In genomic region chr2:199460101-199460671, GRCh38 we compare ENCODE assay signal across 8 cellular contexts. TPM values are rescaled to one million over a fixed set of nuclear protein-coding genes. Genes with fewer than 3 reads are reported as not detected.
DNase-seq lines count a peak whose midpoint lies in the region; ATAC-seq and TF ChIP-seq lines count a peak whose summit lies in the region.

No MANE protein-coding gene starts in this region.

- no peak for DNase-seq in heart right ventricle
- DNase-seq in left cardiac atrium: no peak
- DNase-seq in SK-MEL-5 (ENCODE audit: low read depth, low spot score): peak; percentile 36
- DNase-seq in fibroblast of peridontal ligament (ENCODE audit: extremely low read depth): peak; percentile 79
- DNase-seq in gastrocnemius medialis: no peak
- no peak for DNase-seq in hepatic stellate cell (ENCODE audit: low spot score)
- no peak for DNase-seq in middle frontal gyrus (ENCODE audit: extremely low spot score, low spot score)

- peak in 1 of 9 donors; percentile 5 for TF ChIP-seq CTCF in heart right ventricle (IDR thresholded peaks at IDR 0.05)
- no peak for TF ChIP-seq CTCF in gastrocnemius medialis (IDR thresholded peaks at IDR 0.05 in 4 of 5, conservative IDR thresholded peaks at IDR 0.05 in 1 of 5)

- H3K27ac ChIP-seq in heart right ventricle (peak overlapping the region in 2 of 10 donors; percentile 64 to 78), gastrocnemius medialis (peak overlapping the region; percentile 77 to 86 (median 84))

- in situ Hi-C loops in SK-MEL-5 (cut with HindIII; ENCODE audit: low pct_unique_long_range_greater_than_20kb, low sequenced_read_pairs): no loop called here
- in situ Hi-C loops in gastrocnemius medialis (cut with MboI; ENCODE audit: low sequenced_read_pairs in 4 of 4): no loop called here

- H3K36me3 ChIP-seq in heart right ventricle (no peaks in the 10 kb centered on the region), gastrocnemius medialis (no peaks in the 10 kb centered on the region)

- H3K9me3 ChIP-seq in heart right ventricle: no peaks in the 10 kb centered on the region
- no peaks in the 10 kb centered on the region for H3K9me3 ChIP-seq in gastrocnemius medialis

- H3K4me1 ChIP-seq in heart right ventricle (peaks cover 22 to 74% (median 55%) of the 10 kb centered on the region in 9 donors), gastrocnemius medialis (peaks cover 29 to 52% of the 10 kb centered on the region in 2 donors)

- no peak for ATAC-seq in heart right ventricle
- ATAC-seq in left cardiac atrium: no peak
- no peak for ATAC-seq in gastrocnemius medialis
- ATAC-seq in GM19452 (IDR thresholded peaks at IDR 0.05; ENCODE audit: unreplicated experiment): no peak

- WGBS in heart right ventricle, 2 donors: 6 to 8% methylated on average over 14 of the region's 14 CpGs

- intact Hi-C loops in heart right ventricle (cut with DNase I) (loop anchor here in 1 of 10 donors (10.0 kb wide), 1 partner anchor 1145 kb away; no protein-coding TSS in a partner anchor), left cardiac atrium (cut with DNase I) (no loop called here), gastrocnemius medialis (cut with DNase I; ENCODE audit: low total_unique reads) (loop anchor here (10.0 kb wide), 2 partner anchors 1655 to 1755 kb away; partner anchors contain the start of genes MARS2 and PLCL1)

- TF ChIP-seq POLR2A in gastrocnemius medialis (IDR thresholded peaks at IDR 0.05): no peak

- H3K4me3 ChIP-seq in heart right ventricle: peak overlapping the region; percentile 61 to 99 (median 86)
- peak overlapping the region; percentile 85 to 96 (median 90) for H3K4me3 ChIP-seq in gastrocnemius medialis

- H3K27me3 ChIP-seq in heart right ventricle (peaks cover 33 to 91% (median 81%) of the 10 kb centered on the region in 7 donors), gastrocnemius medialis (peaks cover 73 to 77% (median 74%) of the 10 kb centered on the region in 3 donors)

RNA-seq across cellular contexts. Expression of gene SATB2, which starts 2.4 kb away (rescaled TPM):
- total RNA-seq in heart right ventricle (1 to 10 TPM in 4 of 10 donors, under 1 TPM in 6; 0.42 to 2.3 (median 0.89) TPM), left cardiac atrium (1 to 10 TPM; 2.2 to 2.4 TPM), gastrocnemius medialis (1 to 10 TPM; 2.0 to 6.4 (median 4.5) TPM)
- polyA plus RNA-seq in heart right ventricle: under 1 TPM; 0.29 to 0.59 TPM
- total RNA-seq in SK-MEL-5 (2014; rRNA removed; shearing (Covaris generic)): 5.6 and 7.4 TPM in 2 replicates
- 10.4 and 18.5 TPM in 2 replicates for polyA plus RNA-seq in SK-MEL-5 (2015; cell fraction: cytosol; rRNA removed)
- polyA plus RNA-seq in SK-MEL-5 (2015; cell fraction: nucleus; rRNA removed): 14.3 and 17.6 TPM in 2 replicates

Comparison
In these comparisons a context has a peak if more than half of its experiments do, and no peak if none do; other contexts are left out.
1. DNase-seq: peak in SK-MEL-5 (single experiment) and fibroblast of peridontal ligament (single experiment); none in heart right ventricle (0 of 2), left cardiac atrium (single experiment), gastrocnemius medialis (0 of 2), hepatic stellate cell (single experiment) and middle frontal gyrus (single experiment).